In the genomic region with DNA sequence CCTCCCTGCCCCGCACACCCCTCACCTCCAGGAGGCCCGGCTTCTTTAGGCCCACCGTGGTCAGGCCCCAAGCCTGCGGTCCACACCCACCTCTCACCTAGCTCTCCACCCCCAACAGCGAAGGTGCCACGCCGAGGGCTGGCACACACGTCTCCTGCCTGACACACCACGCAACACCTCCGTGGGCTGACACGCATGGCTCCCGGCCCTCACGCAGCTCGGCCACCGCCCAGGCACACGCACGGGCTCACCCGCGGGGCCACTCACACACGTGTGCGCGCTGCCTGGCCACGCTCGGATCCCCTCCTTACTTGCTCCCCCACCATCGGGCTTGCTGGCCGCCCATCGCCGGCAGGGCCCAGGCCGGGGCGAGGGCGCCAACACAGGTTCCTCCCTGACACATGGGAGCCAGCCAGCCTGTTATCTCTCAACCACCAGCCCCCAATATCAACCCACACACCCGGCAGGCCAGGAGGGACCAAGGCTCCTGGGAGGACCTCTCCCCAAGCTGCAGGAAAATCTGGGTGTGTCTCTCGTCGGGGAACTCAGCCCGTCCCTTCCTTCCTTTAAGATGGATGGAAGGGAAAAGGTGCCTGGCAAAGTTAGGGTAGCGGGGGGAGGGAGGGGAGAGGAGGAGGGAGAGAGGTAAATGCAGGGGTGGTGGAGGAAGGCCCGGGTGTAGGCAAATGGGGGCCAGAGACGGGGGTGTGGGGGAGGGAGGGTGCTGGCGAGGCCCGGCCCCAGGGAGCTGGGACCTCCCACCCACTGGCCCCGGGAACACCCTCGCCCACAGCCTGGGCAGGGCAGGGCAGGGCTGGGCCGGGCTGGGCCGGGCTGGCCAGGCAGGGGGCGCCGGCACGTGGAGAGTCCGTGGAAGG, we compare ENCODE assay signal across 8 cellular contexts. TPM values are rescaled to one million over a fixed set of nuclear protein-coding genes. Genes with fewer than 3 reads are reported as not detected.
DNase-seq lines count a peak whose midpoint lies in the region; ATAC-seq and TF ChIP-seq lines count a peak whose summit lies in the region.

No MANE protein-coding gene starts in this region.

- peak overlapping the region; percentile 80 for H2BK120ac ChIP-seq in mesenchymal stem cell (ENCODE audit: low read depth, low read length)

- H3K23ac ChIP-seq in mesenchymal stem cell (ENCODE audit: low read length in 2 of 2), result peak overlapping the region; percentile 11 to 86

- peak overlapping the region; percentile 96 to 98 for H3K18ac ChIP-seq in mesenchymal stem cell (ENCODE audit: low read depth in 1 of 2, low read length in 2 of 2)

- H3K4ac ChIP-seq in mesenchymal stem cell (ENCODE audit: low read depth in 1 of 2, low read length in 2 of 2), result peak overlapping the region; percentile 76 to 98

- H3K4me3 ChIP-seq in BLaER1 treated with 17β-estradiol and CSF1 and Interleukin-3, amounts not matched to agents 10 nM and 100 nM, result peak overlapping the region; percentile 80 to 92 (median 84)
- peak overlapping the region; percentile 66 for H3K4me3 ChIP-seq in WERI-Rb-1 (ENCODE audit: low read depth, low read length)
- H3K4me3 ChIP-seq in mesenchymal stem cell (ENCODE audit: insufficient read depth in 1 of 2, low read depth in 1 of 2, low read length in 2 of 2), result peak overlapping the region; percentile 81 to 97
- peak overlapping the region; percentile 78 to 83 for H3K4me3 ChIP-seq in stomach smooth muscle (ENCODE audit: low read length in 2 of 2)

- H4K20me1 ChIP-seq in BLaER1 treated with 17β-estradiol and CSF1 and Interleukin-3, amounts not matched to agents 10 nM and 100 nM, result peaks cover 5 to 48% (median 38%) of the 10 kb centered on the region in 11 experiments; a peak in 17 of 22 replicates

- H3K14ac ChIP-seq in mesenchymal stem cell (ENCODE audit: low read length in 2 of 2), result peak overlapping the region; percentile 62 to 97

- H3K27me3 ChIP-seq in BLaER1 treated with 17β-estradiol and CSF1 and Interleukin-3, amounts not matched to agents 10 nM and 100 nM, result no peaks in the 10 kb centered on the region
- no peaks in the 10 kb centered on the region for H3K27me3 ChIP-seq in WERI-Rb-1 (ENCODE audit: insufficient read depth, low read depth, severe bottlenecking)
- no peaks in the 10 kb centered on the region for H3K27me3 ChIP-seq in mesenchymal stem cell (ENCODE audit: control insufficient read depth in 1 of 2, insufficient read depth in 1 of 2, low read length in 2 of 2)
- no peaks in the 10 kb centered on the region for H3K27me3 ChIP-seq in stomach smooth muscle (ENCODE audit: control insufficient read depth in 1 of 2, insufficient read depth in 2 of 2, low read length in 2 of 2)

- peak overlapping the region; percentile 97 for H4K91ac ChIP-seq in mesenchymal stem cell (ENCODE audit: low read length)

- H3K27ac ChIP-seq in BLaER1 treated with 17β-estradiol and CSF1 and Interleukin-3, amounts not matched to agents 10 nM and 100 nM, result peak overlapping the region; percentile 83 to 97 (median 88)
- H3K27ac ChIP-seq in WERI-Rb-1, result peak overlapping the region; percentile 89
- peak overlapping the region; percentile 60 for H3K27ac ChIP-seq in mesenchymal stem cell (ENCODE audit: low read length, poor library complexity, severe bottlenecking)
- H3K27ac ChIP-seq in stomach smooth muscle (ENCODE audit: low read length), result peak overlapping the region; percentile 70

- DNase-seq in WERI-Rb-1 (no peak), dermis blood vessel endothelial cell (peak; percentile 44), mesenchymal stem cell (peak; percentile 37), COLO829 (ENCODE audit: low spot score) (no peak)

- H3K4me1 ChIP-seq in BLaER1 treated with 17β-estradiol and CSF1 and Interleukin-3, amounts not matched to agents 10 nM and 100 nM, result peaks cover 33 to 71% (median 60%) of the 10 kb centered on the region in 10 experiments
- peaks cover 24% of the 10 kb centered on the region for H3K4me1 ChIP-seq in mesenchymal stem cell (ENCODE audit: control insufficient read depth, insufficient read depth, low read depth, low read length)
- H3K4me1 ChIP-seq in stomach smooth muscle (ENCODE audit: control insufficient read depth, insufficient read depth, low read length), result peaks cover 23% of the 10 kb centered on the region

- H2BK15ac ChIP-seq in mesenchymal stem cell (ENCODE audit: low read depth, poor library complexity, severe bottlenecking), result peak overlapping the region; percentile 99

- ATAC-seq in GM19438 (IDR thresholded peaks at IDR 0.05; ENCODE audit: low read depth, unreplicated experiment) (peak; percentile 40), HG03460 (IDR thresholded peaks at IDR 0.05; ENCODE audit: unreplicated experiment) (peak; percentile 32)

- peaks cover 20% of the 10 kb centered on the region for H3K79me1 ChIP-seq in mesenchymal stem cell (replicated peaks; ENCODE audit: low read length, poor library complexity, severe bottlenecking)

- peak overlapping the region; percentile 51 for H2AFZ ChIP-seq in mesenchymal stem cell (ENCODE audit: low read depth, low read length)

- H3K4me2 ChIP-seq in BLaER1 treated with 17β-estradiol and CSF1 and Interleukin-3, amounts not matched to agents 10 nM and 100 nM, result peak overlapping the region; percentile 91 to 100 (median 100)
- H3K4me2 ChIP-seq in mesenchymal stem cell (ENCODE audit: low read length, poor library complexity, severe bottlenecking), result peak overlapping the region; percentile 64

- H4K8ac ChIP-seq in mesenchymal stem cell (ENCODE audit: low read length), result peak overlapping the region; percentile 98

- no peak for TF ChIP-seq CTCF in WERI-Rb-1 (IDR thresholded peaks at IDR 0.05; ENCODE audit: low read depth, low read length)

- peak overlapping the region in 1 of 2 experiments; percentile 17 for H2BK12ac ChIP-seq in mesenchymal stem cell (ENCODE audit: low read length in 2 of 2)

- H3K9ac ChIP-seq in BLaER1 treated with 17β-estradiol and CSF1 and Interleukin-3, amounts not matched to agents 10 nM and 100 nM, result peak overlapping the region; percentile 85 to 96 (median 93)
- peak overlapping the region; percentile 95 for H3K9ac ChIP-seq in mesenchymal stem cell (ENCODE audit: low read length)
- peak overlapping the region; percentile 76 to 83 for H3K9ac ChIP-seq in stomach smooth muscle (ENCODE audit: low read length in 2 of 2)

- H2AK5ac ChIP-seq in mesenchymal stem cell (ENCODE audit: low read length, severe bottlenecking), result peak overlapping the region; percentile 20

- H3K36me3 ChIP-seq in BLaER1 treated with 17β-estradiol and CSF1 and Interleukin-3, amounts not matched to agents 10 nM and 100 nM, result peaks cover 35 to 51% (median 41%) of the 10 kb centered on the region in 11 experiments
- H3K36me3 ChIP-seq in WERI-Rb-1, result peaks cover 37% of the 10 kb centered on the region
- H3K36me3 ChIP-seq in mesenchymal stem cell (ENCODE audit: control insufficient read depth in 1 of 2, insufficient read depth in 2 of 2, low read depth in 1 of 2, low read length in 2 of 2), result peaks cover 35% of the 10 kb centered on the region in 2 experiments
- H3K36me3 ChIP-seq in stomach smooth muscle (ENCODE audit: control insufficient read depth in 2 of 2, insufficient read depth in 2 of 2, low read length in 2 of 2), result peaks cover 23 to 28% of the 10 kb centered on the region in 2 donors

- peak overlapping the region; percentile 71 for H2BK5ac ChIP-seq in mesenchymal stem cell (ENCODE audit: low read depth, low read length, poor library complexity, severe bottlenecking)

- 1% methylated on average over 46 of the region's 48 CpGs for WGBS in mesenchymal stem cell

- H3K9me3 ChIP-seq in BLaER1 treated with 17β-estradiol and CSF1 and Interleukin-3, amounts not matched to agents 10 nM and 100 nM (replicated peaks in 1 of 11), result no peaks in the 10 kb centered on the region
- H3K9me3 ChIP-seq in WERI-Rb-1 (ENCODE audit: severe bottlenecking), result no peaks in the 10 kb centered on the region
- H3K9me3 ChIP-seq in mesenchymal stem cell (ENCODE audit: control insufficient read depth, low read length), result no peaks in the 10 kb centered on the region
- no peaks in the 10 kb centered on the region for H3K9me3 ChIP-seq in stomach smooth muscle (ENCODE audit: control insufficient read depth in 2 of 2, low read length in 2 of 2)

RNA-seq across cellular contexts. Expression of gene ELOVL1, which starts 0.5 kb away (rescaled TPM):
- 51.9 and 66.2 TPM in 2 replicates for total RNA-seq in dermis blood vessel endothelial cell
- polyA plus RNA-seq in mesenchymal stem cell (2013, experiment 1 of 2), result 132 TPM
- polyA plus RNA-seq in mesenchymal stem cell (2013, experiment 2 of 2), result 131 TPM

RNA-seq across cellular contexts. Expression of gene CDC20, which starts 8.5 kb away (rescaled TPM):
- 22.1 and 121 TPM in 2 replicates for total RNA-seq in dermis blood vessel endothelial cell
- polyA plus RNA-seq in mesenchymal stem cell (2013, experiment 1 of 2), result 10.3 TPM
- 9.8 TPM for polyA plus RNA-seq in mesenchymal stem cell (2013, experiment 2 of 2)

RNA-seq across cellular contexts. Expression of gene MED8, which starts 22.3 kb away (rescaled TPM):
- 45.9 and 51.9 TPM in 2 replicates for total RNA-seq in dermis blood vessel endothelial cell
- 57.8 TPM for polyA plus RNA-seq in mesenchymal stem cell (2013, experiment 1 of 2)
- 59.6 TPM for polyA plus RNA-seq in mesenchymal stem cell (2013, experiment 2 of 2)

RNA-seq across cellular contexts. Expression of gene SZT2, which starts 22.4 kb away (rescaled TPM):
- 18.9 and 24.8 TPM in 2 replicates for total RNA-seq in dermis blood vessel endothelial cell
- polyA plus RNA-seq in mesenchymal stem cell (2013, experiment 1 of 2), result 7.6 TPM
- polyA plus RNA-seq in mesenchymal stem cell (2013, experiment 2 of 2), result 6.2 TPM

RNA-seq across cellular contexts. Expression of gene MPL, which starts 29.6 kb away (rescaled TPM):
- total RNA-seq in dermis blood vessel endothelial cell, result 0.09 TPM in 1 of 2 replicates, not detected in the other
- polyA plus RNA-seq in mesenchymal stem cell (2013, experiment 1 of 2), result 0.07 TPM
- not detected for polyA plus RNA-seq in mesenchymal stem cell (2013, experiment 2 of 2)

Comparison
In these comparisons a context has a peak if more than half of its experiments do, and no peak if none do; other contexts are left out.
1. DNase-seq: peak in dermis blood vessel endothelial cell (single experiment) and mesenchymal stem cell (single experiment); none in WERI-Rb-1 (single experiment) and COLO829 (single experiment).
2. Peak in every context shown above with its lines, with median percentiles within 50 percentile points of each other: H3K27ac ChIP-seq, H3K4me3 ChIP-seq and H3K9ac ChIP-seq.